In genomic region chr19:13597625-13598024, GRCh38 we compare ENCODE assay signal across 8 cellular contexts.
A peak's percentile ranks its signal among the peaks of the same experiment; 100 is the strongest.
DNase-seq lines count a peak whose midpoint lies in the region; ATAC-seq and TF ChIP-seq lines count a peak whose summit lies in the region.

No MANE protein-coding gene starts in this region.

- H3K27ac ChIP-seq in CD4-positive, alpha-beta T cell (ENCODE audit: low read depth, low read length): no peak overlapping the region
- H3K27ac ChIP-seq in stomach: no peak overlapping the region

- TF ChIP-seq EP300 in stomach (IDR thresholded peaks at IDR 0.05): no peak

- H3K4me3 ChIP-seq in epithelial cell of proximal tubule (ENCODE audit: low read depth, low read length): no peak overlapping the region
- H3K4me3 ChIP-seq in stomach: no peak overlapping the region

- no peak for TF ChIP-seq POLR2A in stomach (IDR thresholded peaks at IDR 0.05)

- CTCF ChIA-PET in CD4-positive, alpha-beta T cell (lab: Charles Lee): interaction anchor here (0.5 to 1.0 kb wide), 3 partner anchors 8 to 616 kb away, joined by 3 to 5 read pairs (median 3); no protein-coding TSS in a partner anchor

- WGBS in stomach, 5 donors: 0 to 1% (median 0%) methylated on average over 3 of the region's 3 CpGs

- no peaks in the 10 kb centered on the region for H3K36me3 Mint-ChIP-seq in CD4-positive, alpha-beta T cell (ENCODE audit: low read depth)
- H3K36me3 Mint-ChIP-seq in naive B cell: no peaks in the 10 kb centered on the region

- DNase-seq in CD4-positive, alpha-beta T cell: peak in 8 of 10 experiments; percentile 9 to 41 (median 30)
- peak; percentile 33 for DNase-seq in HS-5 (ENCODE audit: low read depth)
- DNase-seq in NCI-H82 (lab: John Stamatoyannopoulos, UW): peak; percentile 85
- DNase-seq in activated CD8-positive, alpha-beta memory T cell treated with anti-CD3 and anti-CD28 coated beads for 4 hours (ENCODE audit: low read depth in 2 of 2): peak; percentile 4 to 9
- no peak for DNase-seq in epithelial cell of proximal tubule (ENCODE audit: low read depth)
- DNase-seq in naive B cell: peak; percentile 54
- DNase-seq in stomach: peak; percentile 39

- no peaks in the 10 kb centered on the region for H3K9me3 Mint-ChIP-seq in CD4-positive, alpha-beta T cell
- H3K9me3 Mint-ChIP-seq in naive B cell: no peaks in the 10 kb centered on the region

- ATAC-seq in CD4-positive, alpha-beta T cell (ENCODE audit: poor library complexity): peak; percentile 69
- ATAC-seq in naive B cell (ENCODE audit: low read depth in 2 of 2): peak; percentile 88 to 93
- no peak for ATAC-seq in HG03342 (IDR thresholded peaks at IDR 0.05; ENCODE audit: unreplicated experiment)

- no peak overlapping the region for H3K27ac Mint-ChIP-seq in CD4-positive, alpha-beta T cell
- H3K27ac Mint-ChIP-seq in naive B cell: peak overlapping the region in 1 of 6 donors; percentile 73

- peaks cover 25% of the 10 kb centered on the region for H3K27me3 Mint-ChIP-seq in CD4-positive, alpha-beta T cell
- H3K27me3 Mint-ChIP-seq in naive B cell: peaks cover 23 to 66% (median 52%) of the 10 kb centered on the region in 3 donors

- no peak overlapping the region for H3K4me3 Mint-ChIP-seq in CD4-positive, alpha-beta T cell
- H3K4me3 Mint-ChIP-seq in naive B cell: no peak overlapping the region

- H3K4me1 ChIP-seq in stomach: peaks cover 0 to 4% (median 0%) of the 10 kb centered on the region in 4 donors

- intact Hi-C loops in CD4-positive, alpha-beta T cell (cut with DNase I, micrococcal nuclease): loop anchor here (1.0 to 10.0 kb wide), 4 partner anchors 127 to 477 kb away; no protein-coding TSS in a partner anchor
- intact Hi-C loops in stomach (cut with DNase I; ENCODE audit: low total_unique reads): loop anchor here (10.0 kb wide), 1 partner anchor 267 kb away; no protein-coding TSS in a partner anchor

- no peaks in the 10 kb centered on the region for H3K9me3 ChIP-seq in CD4-positive, alpha-beta T cell (ENCODE audit: control insufficient read depth, low read length)
- H3K9me3 ChIP-seq in stomach: no peaks in the 10 kb centered on the region

- TF ChIP-seq CTCF in CD4-positive, alpha-beta T cell (IDR thresholded peaks at IDR 0.05): peak; percentile 48
- TF ChIP-seq CTCF in epithelial cell of proximal tubule (conservative IDR thresholded peaks at IDR 0.05; ENCODE audit: low read depth, low read length) (peak; percentile 70), stomach (IDR thresholded peaks at IDR 0.05) (peak in 5 of 7 experiments; percentile 39 to 59 (median 54))

- POLR2A ChIA-PET in CD4-positive, alpha-beta T cell (lab: Charles Lee): no interaction called here

- H3K27me3 ChIP-seq in CD4-positive, alpha-beta T cell (ENCODE audit: control insufficient read depth, insufficient read depth, low read length): peaks cover 3% of the 10 kb centered on the region
- H3K27me3 ChIP-seq in stomach: peaks cover 0 to 51% (median 0%) of the 10 kb centered on the region in 3 donors

- no peaks in the 10 kb centered on the region for H3K36me3 ChIP-seq in stomach

- no peaks in the 10 kb centered on the region for H3K4me1 Mint-ChIP-seq in CD4-positive, alpha-beta T cell (ENCODE audit: low read depth)
- peaks cover 0 to 10% (median 6%) of the 10 kb centered on the region in 3 donors for H3K4me1 Mint-ChIP-seq in naive B cell
